In the genomic region with DNA sequence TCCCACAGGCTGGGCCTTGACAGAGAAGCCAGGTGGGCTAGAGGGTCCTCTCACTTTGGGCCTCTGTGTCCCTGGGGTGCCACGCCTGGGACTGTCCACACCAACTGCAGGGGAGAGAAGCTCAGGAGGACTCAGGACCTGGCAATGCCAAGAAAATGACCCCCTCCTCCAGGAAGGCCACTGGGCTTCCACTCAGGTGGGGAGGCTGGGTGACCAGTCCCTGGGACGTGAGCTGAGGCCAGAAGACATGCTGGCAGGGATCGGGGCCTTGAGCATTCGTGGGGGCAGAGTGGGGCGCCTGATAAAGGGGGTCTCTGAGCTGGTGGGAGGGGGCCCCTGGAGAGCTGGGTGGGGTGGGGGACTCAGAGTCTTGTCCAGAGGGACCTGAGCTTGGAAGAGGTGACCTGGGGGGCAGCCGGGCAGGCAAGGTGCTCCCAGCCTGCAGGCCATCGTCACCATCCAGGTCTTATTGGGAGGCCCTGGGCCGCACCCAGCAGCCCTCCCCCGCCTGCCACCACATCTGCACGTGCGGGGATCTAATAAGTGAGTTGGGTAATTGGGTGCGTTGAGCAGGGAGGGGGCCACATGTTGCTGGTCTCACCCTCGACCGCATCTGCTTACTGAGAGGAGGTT, we compare ENCODE assay signal across 20 cellular contexts. TPM values are rescaled to one million over a fixed set of nuclear protein-coding genes. Genes with fewer than 3 reads are reported as not detected.
DNase-seq lines count a peak whose midpoint lies in the region; ATAC-seq and TF ChIP-seq lines count a peak whose summit lies in the region.
"Had no signal": no experiment of that assay in that cellular context is flagged by ENCODE, and none has a peak within 500 bp of the region (broad histone marks: within the 10 kb centered on the region; RNA-seq: fewer than 3 reads in every experiment).

No MANE protein-coding gene starts in this region.

- no peaks in the 10 kb centered on the region for H3K4me1 ChIP-seq in Peyer's patch
- no peaks in the 10 kb centered on the region for H3K4me1 ChIP-seq in prostate gland (replicated peaks)

- H3K27ac ChIP-seq in Peyer's patch (peak overlapping the region in 2 of 4 donors; percentile 43 to 48), prostate gland (peak overlapping the region; percentile 50 to 74)
- H3K27ac ChIP-seq: cardiac muscle cell, PC-9 had no signal

- H3K9me3 ChIP-seq in Peyer's patch: no peaks in the 10 kb centered on the region
- H3K9me3 ChIP-seq in prostate gland: no peaks in the 10 kb centered on the region

- H3K4me3 Mint-ChIP-seq in naive thymus-derived CD8-positive, alpha-beta T cell: no peak overlapping the region
- H3K4me3 Mint-ChIP-seq: CD8-positive, alpha-beta memory T cell; stimulated activated naive CD8-positive, alpha-beta T cell treated with anti-CD3 and anti-CD28 coated beads, Interleukin-15, Interleukin-2, amounts not matched to agents 100 ng/mL and 50 ng/mL, for 24 hours had no signal

- intact Hi-C loops in prostate gland (cut with DNase I): no loop called here
- intact Hi-C loops in left colon (cut with DNase I, micrococcal nuclease): no loop called here

- 84% methylated on average over 14 of the region's 14 CpGs for WGBS in prostate gland

- POLR2A ChIA-PET in naive thymus-derived CD8-positive, alpha-beta T cell (lab: Charles Lee): no interaction called here

- TF ChIP-seq CTCF in Peyer's patch (IDR thresholded peaks at IDR 0.05) (no peak), prostate gland (IDR thresholded peaks at IDR 0.05) (no peak)

- DNase-seq in D341Med (ENCODE audit: low spot score) (peak; percentile 26), Peyer's patch (peak in 2 of 3 donors; percentile 13 to 40), left lobe of liver (ENCODE audit: low spot score) (peak; percentile 39), prostate gland (ENCODE audit: low spot score) (no peak), DMS 273 (lab: John Stamatoyannopoulos, UW; ENCODE audit: unreplicated experiment) (no peak), HK-2 (ENCODE audit: unreplicated experiment) (no peak), left colon (no peak)
- no peak for DNase-seq in naive thymus-derived CD8-positive, alpha-beta T cell
- DNase-seq: DND-41; effector CD4-positive, alpha-beta T cell; GOT3; KG1; NCI-H1048; NCI-H2107; PC-9; stimulated activated CD4-positive, alpha-beta T cell treated with anti-CD3 and anti-CD28 coated beads, Interleukin-15, amount 100 ng/mL, for 24 hours; T-helper 9 cell had no signal

- H3K27me3 ChIP-seq in Peyer's patch: no peaks in the 10 kb centered on the region
- H3K27me3 ChIP-seq in prostate gland (replicated peaks; ENCODE audit: insufficient read depth): no peaks in the 10 kb centered on the region
- H3K27me3 ChIP-seq: cardiac muscle cell had no signal

- H3K4me1 Mint-ChIP-seq in naive thymus-derived CD8-positive, alpha-beta T cell: no peaks in the 10 kb centered on the region
- H3K4me1 Mint-ChIP-seq: CD8-positive, alpha-beta memory T cell had no signal

- peaks cover 1 to 20% (median 10%) of the 10 kb centered on the region in 9 donors for H3K9me3 Mint-ChIP-seq in naive thymus-derived CD8-positive, alpha-beta T cell
- H3K9me3 Mint-ChIP-seq: stimulated activated naive CD8-positive, alpha-beta T cell treated with anti-CD3 and anti-CD28 coated beads, Interleukin-15, Interleukin-2, amounts not matched to agents 100 ng/mL and 50 ng/mL, for 24 hours had no signal

- ATAC-seq in left lobe of liver: no peak
- ATAC-seq in naive thymus-derived CD8-positive, alpha-beta T cell: no peak
- ATAC-seq in left colon: no peak

- H3K36me3 ChIP-seq in Peyer's patch (no peaks in the 10 kb centered on the region), prostate gland (no peaks in the 10 kb centered on the region)
- H3K36me3 ChIP-seq: cardiac muscle cell had no signal

- no peak overlapping the region for H3K4me3 ChIP-seq in Peyer's patch
- H3K4me3 ChIP-seq in prostate gland: no peak overlapping the region
- H3K4me3 ChIP-seq: cardiac muscle cell, PC-9 had no signal

- H3K27me3 Mint-ChIP-seq in naive thymus-derived CD8-positive, alpha-beta T cell: peaks cover 0 to 3% (median 0%) of the 10 kb centered on the region in 5 donors
- H3K27me3 Mint-ChIP-seq: stimulated activated naive CD8-positive, alpha-beta T cell treated with anti-CD3 and anti-CD28 coated beads, Interleukin-15, Interleukin-2, amounts not matched to agents 100 ng/mL and 50 ng/mL, for 24 hours had no signal

- no peak for TF ChIP-seq POLR2A in Peyer's patch (IDR thresholded peaks at IDR 0.05)
- no peak for TF ChIP-seq POLR2A in prostate gland (IDR thresholded peaks at IDR 0.05)

- peaks cover 0 to 7% (median 2%) of the 10 kb centered on the region in 3 donors for H3K36me3 Mint-ChIP-seq in naive thymus-derived CD8-positive, alpha-beta T cell

- H3K27ac Mint-ChIP-seq in naive thymus-derived CD8-positive, alpha-beta T cell: no peak overlapping the region
- H3K27ac Mint-ChIP-seq: CD8-positive, alpha-beta memory T cell; stimulated activated naive CD8-positive, alpha-beta T cell treated with anti-CD3 and anti-CD28 coated beads, Interleukin-15, Interleukin-2, amounts not matched to agents 100 ng/mL and 50 ng/mL, for 24 hours had no signal

RNA-seq across cellular contexts. Expression of gene COL6A2, which starts 15.2 kb away (rescaled TPM):
- total RNA-seq in Peyer's patch (1,000 to 10,000 TPM in 1 of 4 donors, 100 to 1,000 TPM in 2, 10 to 100 TPM in 1; 59.9 to 1,087 (median 166) TPM), left lobe of liver (34.9 TPM), prostate gland (100 to 1,000 TPM; 198 to 474 TPM), left colon (100 to 1,000 TPM in 1 of 2 donors, 10 to 100 TPM in 1; 65.5 to 193 TPM)
- total RNA-seq in naive thymus-derived CD8-positive, alpha-beta T cell: 10 to 100 TPM; 91.5 to 98.8 TPM
- polyA plus RNA-seq in naive thymus-derived CD8-positive, alpha-beta T cell: 10 to 100 TPM in 1 of 3 donors, 1 to 10 TPM in 2; 3.8 to 13.4 (median 8.8) TPM

Comparison
In these comparisons a context has a peak if more than half of its experiments do, and no peak if none do; other contexts are left out.
1. DNase-seq: peak in D341Med (single experiment), Peyer's patch (2 of 3) and left lobe of liver (single experiment); none in prostate gland (single experiment), DMS 273 (single experiment), HK-2 (single experiment), naive thymus-derived CD8-positive, alpha-beta T cell (0 of 10) and left colon (0 of 2).